Comparison of ENCODE assay signal across 1 cellular context in the genomic region with DNA sequence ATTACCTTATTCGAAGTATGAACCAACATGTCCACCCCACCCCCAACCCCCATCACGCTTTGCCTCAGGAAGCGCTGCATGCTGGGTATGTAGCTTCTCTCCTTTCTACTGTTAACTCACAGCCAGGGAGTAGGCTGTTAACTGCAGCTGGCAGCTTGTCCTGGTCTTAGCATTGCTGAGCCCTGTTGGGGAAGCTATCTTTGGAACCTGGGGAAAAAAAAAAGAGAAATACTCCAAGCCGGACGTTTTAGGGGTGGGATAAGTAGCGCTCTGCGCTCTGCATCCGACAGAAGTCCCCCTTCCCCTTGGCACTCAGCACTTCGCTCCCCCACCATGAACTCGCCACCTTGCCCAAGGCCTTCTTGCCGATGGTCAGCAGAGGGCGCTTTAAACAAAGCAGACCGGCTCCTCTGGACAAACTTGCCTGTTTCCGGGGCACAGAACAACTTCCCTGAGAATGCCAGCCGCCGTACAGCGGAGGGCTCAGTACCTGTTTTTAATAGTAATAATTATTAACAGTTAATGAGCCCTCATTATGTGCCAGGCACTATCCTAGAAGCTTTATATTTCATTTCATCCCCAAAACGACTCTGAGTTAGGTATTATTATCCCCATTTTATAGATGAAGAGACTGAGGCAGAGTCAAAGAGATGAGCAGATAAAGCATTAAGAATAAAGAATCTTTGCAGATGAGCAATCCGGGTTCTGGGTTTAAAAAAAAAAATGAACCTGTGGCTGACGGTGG.
TF ChIP-seq lines count a peak whose summit lies in the region.

No MANE protein-coding gene starts in this region.

TF ChIP-seq in K562, 482 proteins besides CTCF, POLR2A, EP300 and RAD21 (continues in another document):
- TF ChIP-seq, protein P1, sequence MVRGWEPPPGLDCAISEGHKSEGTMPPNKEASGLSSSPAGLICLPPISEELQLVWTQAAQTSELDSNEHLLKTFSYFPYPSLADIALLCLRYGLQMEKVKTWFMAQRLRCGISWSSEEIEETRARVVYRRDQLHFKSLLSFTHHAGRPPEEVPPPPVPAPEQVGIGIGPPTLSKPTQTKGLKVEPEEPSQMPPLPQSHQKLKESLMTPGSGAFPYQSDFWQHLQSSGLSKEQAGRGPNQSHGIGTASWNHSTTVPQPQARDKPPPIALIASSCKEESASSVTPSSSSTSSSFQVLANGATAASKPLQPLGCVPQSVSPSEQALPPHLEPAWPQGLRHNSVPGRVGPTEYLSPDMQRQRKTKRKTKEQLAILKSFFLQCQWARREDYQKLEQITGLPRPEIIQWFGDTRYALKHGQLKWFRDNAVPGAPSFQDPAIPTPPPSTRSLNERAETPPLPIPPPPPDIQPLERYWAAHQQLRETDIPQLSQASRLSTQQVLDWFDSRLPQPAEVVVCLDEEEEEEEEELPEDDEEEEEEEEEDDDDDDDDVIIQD (CRISPR knock-in tag; IDR thresholded peaks at IDR 0.05): no peak
- no peak for TF ChIP-seq ZNF408 (CRISPR knock-in tag; IDR thresholded peaks at IDR 0.05; ENCODE audit: low read depth)
- TF ChIP-seq HDAC3 (IDR thresholded peaks at IDR 0.05; ENCODE audit: borderline replicate concordance, partially characterized antibody): no peak
- TF ChIP-seq CREM (IDR thresholded peaks at IDR 0.05; ENCODE audit: low read depth): peak; percentile 16; the same call in 1 of the 2 replicates
- TF ChIP-seq, protein P2, sequence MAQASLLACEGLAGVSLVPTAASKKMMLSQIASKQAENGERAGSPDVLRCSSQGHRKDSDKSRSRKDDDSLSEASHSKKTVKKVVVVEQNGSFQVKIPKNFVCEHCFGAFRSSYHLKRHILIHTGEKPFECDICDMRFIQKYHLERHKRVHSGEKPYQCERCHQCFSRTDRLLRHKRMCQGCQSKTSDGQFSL (CRISPR knock-in tag; IDR thresholded peaks at IDR 0.05): peak; percentile 79
- TF ChIP-seq, protein P2 (tag; IDR thresholded peaks at IDR 0.05): peak in 1 of 2 experiments; percentile 57; a peak in 1 of 4 replicates
- peak; percentile 96 for TF ChIP-seq RBM25 (IDR thresholded peaks at IDR 0.05; ENCODE audit: low read depth, low read length, severe bottlenecking)
- no peak for TF ChIP-seq TEAD1 (CRISPR knock-in tag; IDR thresholded peaks at IDR 0.05)
- peak; percentile 60; the same call in 1 of the 2 replicates for TF ChIP-seq ETV5 (CRISPR knock-in tag; IDR thresholded peaks at IDR 0.05; ENCODE audit: low read depth)
- no peak for TF ChIP-seq ZNF780A (CRISPR knock-in tag; IDR thresholded peaks at IDR 0.05)
- 0 out of 2 replicates have a peak, but pooled peaks have one; percentile 16 for TF ChIP-seq GABPB1 (CRISPR knock-in tag; IDR thresholded peaks at IDR 0.05)
- peak; percentile 97 for TF ChIP-seq BCOR (IDR thresholded peaks at IDR 0.05)
- TF ChIP-seq, protein P3, sequence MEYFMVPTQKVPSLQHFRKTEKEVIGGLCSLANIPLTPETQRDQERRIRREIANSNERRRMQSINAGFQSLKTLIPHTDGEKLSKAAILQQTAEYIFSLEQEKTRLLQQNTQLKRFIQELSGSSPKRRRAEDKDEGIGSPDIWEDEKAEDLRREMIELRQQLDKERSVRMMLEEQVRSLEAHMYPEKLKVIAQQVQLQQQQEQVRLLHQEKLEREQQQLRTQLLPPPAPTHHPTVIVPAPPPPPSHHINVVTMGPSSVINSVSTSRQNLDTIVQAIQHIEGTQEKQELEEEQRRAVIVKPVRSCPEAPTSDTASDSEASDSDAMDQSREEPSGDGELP (CRISPR knock-in tag; IDR thresholded peaks at IDR 0.05; ENCODE audit: borderline replicate concordance): peak; percentile 34; the same call in 1 of the 2 replicates
- peak; percentile 41; the same call in 1 of the 2 replicates for TF ChIP-seq GABPA (tag; conservative IDR thresholded peaks at IDR 0.05; ENCODE audit: low read depth)
- no peak for TF ChIP-seq FOXA1 (IDR thresholded peaks at IDR 0.05; ENCODE audit: borderline replicate concordance)
- peak in 1 of 2 experiments; percentile 47; a peak in 2 of 4 replicates for TF ChIP-seq MAZ (CRISPR knock-in tag; conservative IDR thresholded peaks at IDR 0.05 in 1 of 2, IDR thresholded peaks at IDR 0.05 in 1 of 2)
- TF ChIP-seq TCFL5 (CRISPR knock-in tag; conservative IDR thresholded peaks at IDR 0.05): no peak
- TF ChIP-seq IRF2 (CRISPR knock-in tag; IDR thresholded peaks at IDR 0.05): no peak
- TF ChIP-seq ELF1 (tag; IDR thresholded peaks at IDR 0.05): peak; percentile 62
- TF ChIP-seq, protein P4, sequence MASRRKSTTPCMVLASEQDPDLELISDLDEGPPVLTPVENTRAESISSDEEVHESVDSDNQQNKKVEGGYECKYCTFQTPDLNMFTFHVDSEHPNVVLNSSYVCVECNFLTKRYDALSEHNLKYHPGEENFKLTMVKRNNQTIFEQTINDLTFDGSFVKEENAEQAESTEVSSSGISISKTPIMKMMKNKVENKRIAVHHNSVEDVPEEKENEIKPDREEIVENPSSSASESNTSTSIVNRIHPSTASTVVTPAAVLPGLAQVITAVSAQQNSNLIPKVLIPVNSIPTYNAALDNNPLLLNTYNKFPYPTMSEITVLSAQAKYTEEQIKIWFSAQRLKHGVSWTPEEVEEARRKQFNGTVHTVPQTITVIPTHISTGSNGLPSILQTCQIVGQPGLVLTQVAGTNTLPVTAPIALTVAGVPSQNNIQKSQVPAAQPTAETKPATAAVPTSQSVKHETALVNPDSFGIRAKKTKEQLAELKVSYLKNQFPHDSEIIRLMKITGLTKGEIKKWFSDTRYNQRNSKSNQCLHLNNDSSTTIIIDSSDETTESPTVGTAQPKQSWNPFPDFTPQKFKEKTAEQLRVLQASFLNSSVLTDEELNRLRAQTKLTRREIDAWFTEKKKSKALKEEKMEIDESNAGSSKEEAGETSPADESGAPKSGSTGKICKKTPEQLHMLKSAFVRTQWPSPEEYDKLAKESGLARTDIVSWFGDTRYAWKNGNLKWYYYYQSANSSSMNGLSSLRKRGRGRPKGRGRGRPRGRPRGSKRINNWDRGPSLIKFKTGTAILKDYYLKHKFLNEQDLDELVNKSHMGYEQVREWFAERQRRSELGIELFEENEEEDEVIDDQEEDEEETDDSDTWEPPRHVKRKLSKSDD (conservative IDR thresholded peaks at IDR 0.05; ENCODE audit: low read length): 0 out of 2 replicates have a peak, but pooled peaks have one; percentile 54
- 0 out of 4 replicates have a peak, but pooled peaks of 1 of the 2 experiments have one; percentile 31 for TF ChIP-seq TBL1XR1 (IDR thresholded peaks at IDR 0.05; ENCODE audit: low read length in 2 of 2)
- no peak for TF ChIP-seq GATAD2B (IDR thresholded peaks at IDR 0.05; ENCODE audit: borderline replicate concordance)
- TF ChIP-seq ZFP36 (IDR thresholded peaks at IDR 0.05; ENCODE audit: low read depth, low read length, partially characterized antibody): peak; percentile 32
- 0 out of 2 replicates have a peak, but pooled peaks have one; percentile 12 for TF ChIP-seq JUN (IDR thresholded peaks at IDR 0.05; ENCODE audit: borderline replicate concordance, low read depth, low read length)
- TF ChIP-seq JUN (CRISPR knock-in tag; IDR thresholded peaks at IDR 0.05; ENCODE audit: borderline replicate concordance): no peak
- TF ChIP-seq SMC3 (conservative IDR thresholded peaks at IDR 0.05; ENCODE audit: insufficient read depth, low read depth, low read length): peak; percentile 89
- 0 out of 2 replicates have a peak, but pooled peaks have one; percentile 35 for TF ChIP-seq GATA2 (CRISPR knock-in tag; IDR thresholded peaks at IDR 0.05)
- 0 out of 2 replicates have a peak, but pooled peaks have one; percentile 60 for TF ChIP-seq MYNN (IDR thresholded peaks at IDR 0.05)
- no peak for TF ChIP-seq MYNN (CRISPR knock-in tag; IDR thresholded peaks at IDR 0.05)
- peak in 1 of 2 experiments; percentile 65; a peak in 1 of 4 replicates for TF ChIP-seq ARNT (IDR thresholded peaks at IDR 0.05)
- TF ChIP-seq, protein P5, sequence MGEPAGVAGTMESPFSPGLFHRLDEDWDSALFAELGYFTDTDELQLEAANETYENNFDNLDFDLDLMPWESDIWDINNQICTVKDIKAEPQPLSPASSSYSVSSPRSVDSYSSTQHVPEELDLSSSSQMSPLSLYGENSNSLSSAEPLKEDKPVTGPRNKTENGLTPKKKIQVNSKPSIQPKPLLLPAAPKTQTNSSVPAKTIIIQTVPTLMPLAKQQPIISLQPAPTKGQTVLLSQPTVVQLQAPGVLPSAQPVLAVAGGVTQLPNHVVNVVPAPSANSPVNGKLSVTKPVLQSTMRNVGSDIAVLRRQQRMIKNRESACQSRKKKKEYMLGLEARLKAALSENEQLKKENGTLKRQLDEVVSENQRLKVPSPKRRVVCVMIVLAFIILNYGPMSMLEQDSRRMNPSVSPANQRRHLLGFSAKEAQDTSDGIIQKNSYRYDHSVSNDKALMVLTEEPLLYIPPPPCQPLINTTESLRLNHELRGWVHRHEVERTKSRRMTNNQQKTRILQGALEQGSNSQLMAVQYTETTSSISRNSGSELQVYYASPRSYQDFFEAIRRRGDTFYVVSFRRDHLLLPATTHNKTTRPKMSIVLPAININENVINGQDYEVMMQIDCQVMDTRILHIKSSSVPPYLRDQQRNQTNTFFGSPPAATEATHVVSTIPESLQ (CRISPR knock-in tag; IDR thresholded peaks at IDR 0.05): 0 out of 2 replicates have a peak, but pooled peaks have one; percentile 40
- no peak for TF ChIP-seq ZKSCAN3 (CRISPR knock-in tag; IDR thresholded peaks at IDR 0.05)
- TF ChIP-seq STAG1 (CRISPR knock-in tag; IDR thresholded peaks at IDR 0.05; ENCODE audit: borderline replicate concordance): peak; percentile 71
- TF ChIP-seq XRCC5 (IDR thresholded peaks at IDR 0.05; ENCODE audit: low read depth, low read length): peak; percentile 83; the same call in 1 of the 2 replicates
- peak; percentile 81 to 89 for TF ChIP-seq KDM1A (IDR thresholded peaks at IDR 0.05)
- TF ChIP-seq FOXM1 (IDR thresholded peaks at IDR 0.05; ENCODE audit: low read depth): peak; percentile 41; the same call in 1 of the 2 replicates
- TF ChIP-seq FOXM1 (CRISPR knock-in tag; IDR thresholded peaks at IDR 0.05; ENCODE audit: low read depth): no peak
- TF ChIP-seq, protein P6, sequence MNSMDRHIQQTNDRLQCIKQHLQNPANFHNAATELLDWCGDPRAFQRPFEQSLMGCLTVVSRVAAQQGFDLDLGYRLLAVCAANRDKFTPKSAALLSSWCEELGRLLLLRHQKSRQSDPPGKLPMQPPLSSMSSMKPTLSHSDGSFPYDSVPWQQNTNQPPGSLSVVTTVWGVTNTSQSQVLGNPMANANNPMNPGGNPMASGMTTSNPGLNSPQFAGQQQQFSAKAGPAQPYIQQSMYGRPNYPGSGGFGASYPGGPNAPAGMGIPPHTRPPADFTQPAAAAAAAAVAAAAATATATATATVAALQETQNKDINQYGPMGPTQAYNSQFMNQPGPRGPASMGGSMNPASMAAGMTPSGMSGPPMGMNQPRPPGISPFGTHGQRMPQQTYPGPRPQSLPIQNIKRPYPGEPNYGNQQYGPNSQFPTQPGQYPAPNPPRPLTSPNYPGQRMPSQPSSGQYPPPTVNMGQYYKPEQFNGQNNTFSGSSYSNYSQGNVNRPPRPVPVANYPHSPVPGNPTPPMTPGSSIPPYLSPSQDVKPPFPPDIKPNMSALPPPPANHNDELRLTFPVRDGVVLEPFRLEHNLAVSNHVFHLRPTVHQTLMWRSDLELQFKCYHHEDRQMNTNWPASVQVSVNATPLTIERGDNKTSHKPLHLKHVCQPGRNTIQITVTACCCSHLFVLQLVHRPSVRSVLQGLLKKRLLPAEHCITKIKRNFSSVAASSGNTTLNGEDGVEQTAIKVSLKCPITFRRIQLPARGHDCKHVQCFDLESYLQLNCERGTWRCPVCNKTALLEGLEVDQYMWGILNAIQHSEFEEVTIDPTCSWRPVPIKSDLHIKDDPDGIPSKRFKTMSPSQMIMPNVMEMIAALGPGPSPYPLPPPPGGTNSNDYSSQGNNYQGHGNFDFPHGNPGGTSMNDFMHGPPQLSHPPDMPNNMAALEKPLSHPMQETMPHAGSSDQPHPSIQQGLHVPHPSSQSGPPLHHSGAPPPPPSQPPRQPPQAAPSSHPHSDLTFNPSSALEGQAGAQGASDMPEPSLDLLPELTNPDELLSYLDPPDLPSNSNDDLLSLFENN (IDR thresholded peaks at IDR 0.05; ENCODE audit: low read depth in 2 of 2, low read length in 2 of 2): peak in 1 of 2 experiments; percentile 26; a peak in 1 of 4 replicates
- peak in 1 of 2 experiments; percentile 22; a peak in 1 of 3 replicates for TF ChIP-seq CBX3 (IDR thresholded peaks at IDR 0.05; ENCODE audit: borderline replicate concordance in 1 of 2, low read length in 2 of 2)
- 0 out of 2 replicates have a peak, but pooled peaks have one; percentile 23 for TF ChIP-seq ZBTB7A (IDR thresholded peaks at IDR 0.05; ENCODE audit: borderline replicate concordance, control insufficient read depth, low read depth, low read length)
- no peak for TF ChIP-seq ZNF668 (CRISPR knock-in tag; IDR thresholded peaks at IDR 0.05)
- TF ChIP-seq JUND (IDR thresholded peaks at IDR 0.05; ENCODE audit: borderline replicate concordance, low read depth, low read length): 0 out of 2 replicates have a peak, but pooled peaks have one; percentile 24
- TF ChIP-seq JUND (tag; IDR thresholded peaks at IDR 0.05; ENCODE audit: borderline replicate concordance, low read depth, low read length): no peak
- peak; percentile 94 for TF ChIP-seq CHD4 (IDR thresholded peaks at IDR 0.05; ENCODE audit: insufficient read depth, insufficient replicate concordance, low read depth, low read length, poor library complexity, severe bottlenecking)
- TF ChIP-seq ZNF699 (CRISPR knock-in tag; IDR thresholded peaks at IDR 0.05; ENCODE audit: insufficient replicate concordance): no peak
- no peak for TF ChIP-seq CAMTA2 (CRISPR knock-in tag; conservative IDR thresholded peaks at IDR 0.05)
- no peak for TF ChIP-seq ZNF12 (CRISPR knock-in tag; IDR thresholded peaks at IDR 0.05)
- TF ChIP-seq ETV1 (tag; conservative IDR thresholded peaks at IDR 0.05; ENCODE audit: low read depth): peak; percentile 55
- TF ChIP-seq SMARCA5 (IDR thresholded peaks at IDR 0.05): peak; percentile 94
- TF ChIP-seq ASH1L (IDR thresholded peaks at IDR 0.05; ENCODE audit: borderline replicate concordance, low read depth, partially characterized antibody): peak; percentile 29
- TF ChIP-seq SNIP1 (IDR thresholded peaks at IDR 0.05; ENCODE audit: low read depth): no peak
- no peak for TF ChIP-seq WHSC1 (IDR thresholded peaks at IDR 0.05; ENCODE audit: low read length)
- peak; percentile 46; the same call in 1 of the 2 replicates for TF ChIP-seq HDAC2 (IDR thresholded peaks at IDR 0.05)
- TF ChIP-seq CC2D1A (IDR thresholded peaks at IDR 0.05): peak; percentile 72; the same call in 1 of the 2 replicates
- no peak for TF ChIP-seq NR3C1 (CRISPR knock-in tag; IDR thresholded peaks at IDR 0.05)
- TF ChIP-seq YY1 (IDR thresholded peaks at IDR 0.05; ENCODE audit: borderline replicate concordance in 1 of 3, control insufficient read depth in 1 of 3, extremely low read depth in 1 of 3, insufficient read depth in 3 of 3, insufficient read length in 1 of 3, insufficient replicate concordance in 2 of 3, low read depth in 1 of 3, low read length in 2 of 3): peak in 1 of 3 experiments; percentile 34
- TF ChIP-seq ZNF143 (CRISPR knock-in tag; IDR thresholded peaks at IDR 0.05): peak; percentile 22; the same call in 1 of the 2 replicates
- peak; percentile 30 to 57; a peak in 1 of 4 replicates for TF ChIP-seq RCOR1 (IDR thresholded peaks at IDR 0.05; ENCODE audit: borderline replicate concordance in 1 of 2, low read depth in 2 of 2, low read length in 2 of 2)
